In the genomic region with DNA sequence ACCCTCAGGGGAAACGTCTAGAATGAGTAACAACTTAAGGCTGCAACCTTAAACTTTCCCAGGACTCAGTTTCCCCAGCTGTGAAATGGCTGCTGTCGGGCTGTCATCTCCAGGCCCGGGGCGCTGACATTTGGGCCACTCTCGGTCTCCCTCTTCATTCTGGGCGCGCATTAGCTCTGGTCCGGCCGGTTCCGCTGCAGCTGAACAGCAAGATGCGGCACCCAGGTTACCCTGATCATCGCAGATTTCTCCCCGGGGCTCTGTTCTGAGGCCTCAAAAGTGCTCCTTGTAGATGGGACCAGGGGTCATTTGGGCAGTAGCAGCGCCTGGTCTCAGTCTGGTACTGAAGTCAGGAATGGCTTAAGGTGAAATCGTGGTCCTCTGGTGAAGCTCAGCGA, we compare ENCODE assay signal across 1 cellular context.
TF ChIP-seq lines count a peak whose summit lies in the region.

No MANE protein-coding gene starts in this region.

TF ChIP-seq in H1, 55 proteins besides CTCF, POLR2A, EP300 and RAD21:
- TF ChIP-seq ASH2L (IDR thresholded peaks at IDR 0.05; ENCODE audit: low read length) (peak; percentile 1), SP2 (IDR thresholded peaks at IDR 0.05; ENCODE audit: low read length) (no peak)
